ENCODE assay signal across 9 cellular contexts in genomic region chr9:15606667-15607472, GRCh38. TPM values are rescaled to one million over a fixed set of nuclear protein-coding genes. Genes with fewer than 3 reads are reported as not detected.
A peak's percentile ranks its signal among the peaks of the same experiment; 100 is the strongest.
DNase-seq lines count a peak whose midpoint lies in the region; ATAC-seq, FAIRE-seq and TF ChIP-seq lines count a peak whose summit lies in the region.
"Had no signal": no experiment of that assay in that cellular context is flagged by ENCODE, and none has a peak within 500 bp of the region (broad histone marks: within the 10 kb centered on the region; RNA-seq: fewer than 3 reads in every experiment).

No MANE protein-coding gene starts in this region.

- FAIRE-seq in endometrium (lab: Jason Lieb, UNC) = peak; percentile 98

- H2AFZ ChIP-seq in IMR-90 (replicated peaks; ENCODE audit: low read length, poor library complexity) = no peak overlapping the region
- H2AFZ ChIP-seq in PC-9 = no peak overlapping the region

- peaks cover 2% of the 10 kb centered on the region for H3K36me3 Mint-ChIP-seq in neural crest cell (ENCODE audit: low read depth)
- H3K36me3 Mint-ChIP-seq in activated T-cell treated with anti-CD3 and anti-CD28 coated beads, Interleukin-2, amount 50 U/mL, for 4 hours (ENCODE audit: insufficient read depth) = no peaks in the 10 kb centered on the region
- H3K36me3 Mint-ChIP-seq: activated naive CD4-positive, alpha-beta T cell treated with anti-CD3 and anti-CD28 coated beads, Interleukin-2, amount 50 U/mL, for 72 hours had no signal

- intact Hi-C loops in Right ventricle myocardium superior (cut with DNase I) (loop anchor here (10.0 kb wide), 1 partner anchor 392 kb away; no protein-coding TSS in a partner anchor), cardiac septum (cut with DNase I) (loop anchor here (2.0 to 10.0 kb wide), 2 partner anchors 122 to 396 kb away; no protein-coding TSS in a partner anchor), IMR-90 (cut with micrococcal nuclease) (loop anchor here (1.0 to 10.0 kb wide), 8 partner anchors 55 to 502 kb away; partner anchors contain the start of genes PSIP1 and SNAPC3), PC-9 (cut with micrococcal nuclease; ENCODE audit: unreplicated experiment) (loop anchor here (5.0 kb wide), 2 partner anchors 120 to 395 kb away; no protein-coding TSS in a partner anchor)

- no peaks in the 10 kb centered on the region for H3F3A ChIP-seq in PC-9 (ENCODE audit: insufficient read depth, low read depth)

- no peak overlapping the region for H4K5ac ChIP-seq in IMR-90 (ENCODE audit: low read depth, low read length)

- DNase-seq in Right ventricle myocardium superior (no peak), cardiac septum (ENCODE audit: low spot score) (no peak), IMR-90 (peak; percentile 35), PC-9 (no peak), neural crest cell (ENCODE audit: low read depth, low spot score) (peak; percentile 11)
- no peak for DNase-seq in activated T-cell treated with anti-CD3 and anti-CD28 coated beads, Interleukin-2, amount 50 U/mL, for 4 hours
- no peak for DNase-seq in stimulated activated CD4-positive, alpha-beta T cell treated with anti-CD3 and anti-CD28 coated beads, Interleukin-12 subunit alpha, Interleukin-12 subunit beta, amount 100 ng/mL, for 4 hours

- BruUV-seq in IMR-90 (replicated peaks; lab: Mats Ljungman, UMichigan) (no TSS peak), PC-9 (replicated peaks; lab: Mats Ljungman, UMichigan) (no TSS peak)

- H3K9me3 Mint-ChIP-seq in neural crest cell = no peaks in the 10 kb centered on the region
- H3K9me3 Mint-ChIP-seq in activated T-cell treated with anti-CD3 and anti-CD28 coated beads, Interleukin-2, amount 50 U/mL, for 4 hours = no peaks in the 10 kb centered on the region
- H3K9me3 Mint-ChIP-seq: activated naive CD4-positive, alpha-beta T cell treated with anti-CD3 and anti-CD28 coated beads, Interleukin-2, amount 50 U/mL, for 72 hours had no signal

- no peak overlapping the region for H4K91ac ChIP-seq in IMR-90 (ENCODE audit: insufficient read depth, low read depth, low read length)

- dilution Hi-C loops in IMR-90 (cut with HindIII; ENCODE audit: low sequenced_read_pairs, unreplicated experiment) = no loop called here

- WGBS in IMR-90 (ENCODE audit: extremely low coverage in 2 of 2, insufficient read length in 1 of 2), 2 experiments = no CpG with 5 or more reads among the region's 1 CpG

- H2AK9ac ChIP-seq in IMR-90 (replicated peaks; ENCODE audit: low read depth, low read length, poor library complexity) = no peak overlapping the region

- no peaks in the 10 kb centered on the region for H3K9me1 ChIP-seq in IMR-90 (ENCODE audit: insufficient read depth, low read length)

- no peaks in the 10 kb centered on the region for H3K27me3 Mint-ChIP-seq in neural crest cell (ENCODE audit: low read depth)
- no peaks in the 10 kb centered on the region for H3K27me3 Mint-ChIP-seq in activated T-cell treated with anti-CD3 and anti-CD28 coated beads, Interleukin-2, amount 50 U/mL, for 4 hours (ENCODE audit: low read depth)

- H3K4ac ChIP-seq in IMR-90 (ENCODE audit: low read depth, low read length) = no peak overlapping the region

- CTCF ChIA-PET in IMR-90 (lab: Yijun Ruan, JAX) (interaction anchor here (0.5 to 1.5 kb wide), 7 partner anchors 12 to 399 kb away, joined by 3 to 5 read pairs (median 3); no protein-coding TSS in a partner anchor), PC-9 (lab: Charles Lee) (no interaction called here)

- no peak overlapping the region for H3K9ac ChIP-seq in IMR-90 (ENCODE audit: low read depth, low read length)

- H3K4me1 ChIP-seq in IMR-90 (ENCODE audit: control insufficient read depth, insufficient read depth, low read length) (no peaks in the 10 kb centered on the region), PC-9 (replicated peaks; ENCODE audit: insufficient read depth) (no peaks in the 10 kb centered on the region)

- H3K36me3 ChIP-seq in IMR-90 (ENCODE audit: control insufficient read depth, insufficient read depth, low read length) = no peaks in the 10 kb centered on the region
- H3K36me3 ChIP-seq in PC-9 (ENCODE audit: low read depth) = no peaks in the 10 kb centered on the region

- TF ChIP-seq CTCF in IMR-90 (conservative IDR thresholded peaks at IDR 0.05; ENCODE audit: low read depth, low read length) (peak; percentile 68), PC-9 (conservative IDR thresholded peaks at IDR 0.05) (peak; percentile 71), neural crest cell (conservative IDR thresholded peaks at IDR 0.05) (peak; percentile 83)

- H2BK20ac ChIP-seq in IMR-90 (ENCODE audit: low read depth, low read length) = no peak overlapping the region

- H2BK120ac ChIP-seq in IMR-90 (ENCODE audit: low read depth, low read length) = no peak overlapping the region

- no peak overlapping the region for H2AK5ac ChIP-seq in IMR-90 (ENCODE audit: low read depth, low read length)

- H2BK15ac ChIP-seq in IMR-90 (ENCODE audit: low read depth, low read length) = no peak overlapping the region

- H3K27ac Mint-ChIP-seq in neural crest cell (ENCODE audit: unreplicated experiment) = no peak overlapping the region
- H3K27ac Mint-ChIP-seq: activated naive CD4-positive, alpha-beta T cell treated with anti-CD3 and anti-CD28 coated beads, Interleukin-2, amount 50 U/mL, for 72 hours had no signal

- H2BK5ac ChIP-seq in IMR-90 (ENCODE audit: low read depth, low read length, poor library complexity, severe bottlenecking) = no peak overlapping the region

- no peaks in the 10 kb centered on the region for H3K79me2 ChIP-seq in PC-9 (ENCODE audit: low read depth)

- H3K23ac ChIP-seq in IMR-90 (ENCODE audit: low read depth, low read length) = no peak overlapping the region

- no peaks in the 10 kb centered on the region for H3K79me1 ChIP-seq in IMR-90 (ENCODE audit: low read depth in 1 of 2, low read length in 2 of 2)

- TF ChIP-seq POLR2A in IMR-90 (IDR thresholded peaks at IDR 0.05; ENCODE audit: low read depth, low read length) = no peak

- H3K27me3 ChIP-seq in IMR-90 (ENCODE audit: control insufficient read depth, insufficient read depth, low read length) (no peaks in the 10 kb centered on the region), PC-9 (ENCODE audit: insufficient read depth, low read depth) (no peaks in the 10 kb centered on the region)

- H3K4me3 ChIP-seq in IMR-90 (ENCODE audit: insufficient read depth, low read depth, low read length) (no peak overlapping the region), PC-9 (no peak overlapping the region)

- no peak overlapping the region for H3K14ac ChIP-seq in IMR-90 (replicated peaks; ENCODE audit: low read depth, low read length)

- peak; percentile 58 for TF ChIP-seq RAD21 in IMR-90 (IDR thresholded peaks at IDR 0.05; ENCODE audit: low read length)

- in situ Hi-C loops in IMR-90 (cut with MboI; ENCODE audit: low sequenced_read_pairs) = loop anchor here (25.0 kb wide), 1 partner anchor 395 kb away; no protein-coding TSS in a partner anchor

- ATAC-seq in Right ventricle myocardium superior (ENCODE audit: poor library complexity) (peak; percentile 49), IMR-90 (ENCODE audit: low read depth) (peak; percentile 64; the same call in 1 of the 2 replicates)
- no peak for ATAC-seq in activated T-cell treated with anti-CD3 and anti-CD28 coated beads, Interleukin-2, amount 50 U/mL, for 4 hours
- ATAC-seq: activated naive CD4-positive, alpha-beta T cell treated with anti-CD3 and anti-CD28 coated beads, Interleukin-2, amount 50 U/mL, for 72 hours had no signal

- no peak overlapping the region for H3K4me3 Mint-ChIP-seq in neural crest cell
- no peak overlapping the region for H3K4me3 Mint-ChIP-seq in activated T-cell treated with anti-CD3 and anti-CD28 coated beads, Interleukin-2, amount 50 U/mL, for 4 hours

- no peak overlapping the region for H3K27ac ChIP-seq in IMR-90 (ENCODE audit: insufficient read depth, low read length)
- no peak overlapping the region for H3K27ac ChIP-seq in PC-9

- H4K20me1 ChIP-seq in IMR-90 (ENCODE audit: insufficient read depth, low read length) (no peaks in the 10 kb centered on the region), PC-9 (ENCODE audit: insufficient read depth) (no peaks in the 10 kb centered on the region)

- H3K4me2 ChIP-seq in IMR-90 (ENCODE audit: low read depth, low read length) (no peak overlapping the region), PC-9 (no peak overlapping the region)

- H3K4me1 Mint-ChIP-seq in neural crest cell = no peaks in the 10 kb centered on the region
- H3K4me1 Mint-ChIP-seq in activated T-cell treated with anti-CD3 and anti-CD28 coated beads, Interleukin-2, amount 50 U/mL, for 4 hours (ENCODE audit: low read depth) = no peaks in the 10 kb centered on the region

- POLR2A ChIA-PET in IMR-90 (lab: Charles Lee; ENCODE audit: unreplicated experiment) (no interaction called here), PC-9 (lab: Charles Lee; ENCODE audit: unreplicated experiment) (no interaction called here)

- no peak overlapping the region for H3K56ac ChIP-seq in IMR-90 (ENCODE audit: extremely low read depth, insufficient read depth, low read length)

- no peak overlapping the region for H3K18ac ChIP-seq in IMR-90 (ENCODE audit: low read depth, low read length)

- H3K9me3 ChIP-seq in IMR-90 (ENCODE audit: control insufficient read depth, insufficient read depth, low read length) (no peaks in the 10 kb centered on the region), PC-9 (ENCODE audit: insufficient read depth, low read depth) (no peaks in the 10 kb centered on the region)

- no peak overlapping the region for H4K8ac ChIP-seq in IMR-90 (ENCODE audit: low read depth in 2 of 2, low read length in 2 of 2)

- no peaks in the 10 kb centered on the region for H3K9me2 ChIP-seq in PC-9 (ENCODE audit: insufficient read depth)

TF ChIP-seq in IMR-90, 13 proteins besides CTCF, POLR2A, EP300 and RAD21:
- peak; percentile 41; the same call in 1 of the 2 replicates for TF ChIP-seq SMC3 (IDR thresholded peaks at IDR 0.05; ENCODE audit: low read depth, low read length)
- no peak for TF ChIP-seq CEBPB (IDR thresholded peaks at IDR 0.05; ENCODE audit: low read depth, low read length)
- no peak for TF ChIP-seq NFE2L2 (IDR thresholded peaks at IDR 0.05; ENCODE audit: low read depth, low read length)
- TF ChIP-seq RFX5 (IDR thresholded peaks at IDR 0.05; ENCODE audit: low read depth, low read length) = no peak
- no peak for TF ChIP-seq CHD1 (IDR thresholded peaks at IDR 0.05; ENCODE audit: low read depth, low read length)

RNA-seq across cellular contexts. Expression of gene CCDC171, which starts 54.0 kb away (rescaled TPM):
- total RNA-seq in Right ventricle myocardium superior = 1.6 TPM
- 2.5 TPM for total RNA-seq in cardiac septum
- 2.2 and 2.5 TPM in 2 replicates for total RNA-seq in IMR-90 (2012; rRNA removed)
- 0.33 and 0.63 TPM in 2 replicates for polyA plus RNA-seq in IMR-90 (2012; rRNA removed)
- 0.05 and 0.07 TPM in 2 replicates for polyA plus RNA-seq in IMR-90 (2012; cell fraction: cytosol; rRNA removed)
- 0.41 and 3.6 TPM in 2 replicates for polyA plus RNA-seq in IMR-90 (2012; cell fraction: nucleus; rRNA removed; ENCODE audit: low replicate concordance)
- total RNA-seq in PC-9 (2021) = 2.4 and 2.5 TPM in 2 replicates
- 6.1 and 7.2 TPM in 2 replicates for total RNA-seq in neural crest cell
- under 1 TPM; 0.63 to 0.73 (median 0.71) TPM for total RNA-seq in activated T-cell treated with anti-CD3 and anti-CD28 coated beads, Interleukin-2, amount 50 U/mL, for 4 hours

Comparison
In these comparisons a context has a peak if more than half of its experiments do, and no peak if none do; other contexts are left out.
1. ATAC-seq: peak in Right ventricle myocardium superior (single experiment) and IMR-90 (single experiment); none in activated T-cell treated with anti-CD3 and anti-CD28 coated beads, Interleukin-2, amount 50 U/mL, for 4 hours (0 of 2).
2. DNase-seq: peak in IMR-90 (single experiment) and neural crest cell (single experiment); none in Right ventricle myocardium superior (single experiment), cardiac septum (single experiment), PC-9 (0 of 2), activated T-cell treated with anti-CD3 and anti-CD28 coated beads, Interleukin-2, amount 50 U/mL, for 4 hours (single experiment) and stimulated activated CD4-positive, alpha-beta T cell treated with anti-CD3 and anti-CD28 coated beads, Interleukin-12 subunit alpha, Interleukin-12 subunit beta, amount 100 ng/mL, for 4 hours (single experiment).
3. Peak in every context shown above with its lines, with median percentiles within 50 percentile points of each other: CTCF ChIP-seq.